Comparison of ENCODE assay signal across 8 cellular contexts in genomic region chr14:77033622-77034521, GRCh38. TPM values are rescaled to one million over a fixed set of nuclear protein-coding genes. Genes with fewer than 3 reads are reported as not detected.
DNase-seq lines count a peak whose midpoint lies in the region; ATAC-seq and TF ChIP-seq lines count a peak whose summit lies in the region.

No MANE protein-coding gene starts in this region.

- in situ Hi-C loops in GM13977 (cut with MboI; ENCODE audit: low pct_unique_long_range_greater_than_20kb, low sequenced_read_pairs, unreplicated experiment), result no loop called here
- in situ Hi-C loops in astrocyte of the spinal cord (cut with HindIII; ENCODE audit: low sequenced_read_pairs), result no loop called here

- peak; percentile 73 for ATAC-seq in HG02642 (IDR thresholded peaks at IDR 0.05; ENCODE audit: poor library complexity, unreplicated experiment)

- TF ChIP-seq CTCF in GM13977 (IDR thresholded peaks at IDR 0.05; ENCODE audit: extremely low read depth, insufficient read depth, missing control alignments) (no peak), astrocyte of the spinal cord (IDR thresholded peaks at IDR 0.05; ENCODE audit: low read depth, low read length) (no peak)

- DNase-seq in GM13977 (ENCODE audit: low spot score) (peak; percentile 90), NCI-H1105 (lab: John Stamatoyannopoulos, UW) (peak; percentile 77), T-helper 22 cell (ENCODE audit: low read depth) (peak; percentile 84), astrocyte of the spinal cord (ENCODE audit: low read depth, low spot score) (peak; percentile 88), SKM-1 treated with dmso at 0.1 percent for 144 hours (lab: John Stamatoyannopoulos, UW; ENCODE audit: unreplicated experiment) (no peak)

- peak overlapping the region; percentile 94 for H3K9ac ChIP-seq in skeletal muscle satellite cell (ENCODE audit: low read depth, low read length)

- H3K36me3 ChIP-seq in skeletal muscle satellite cell (ENCODE audit: insufficient read depth, low read length), result no peaks in the 10 kb centered on the region

- H3K27me3 ChIP-seq in skeletal muscle satellite cell (ENCODE audit: control insufficient read depth, insufficient read depth, low read length), result no peaks in the 10 kb centered on the region

- peaks cover 65% of the 10 kb centered on the region for H3K4me1 ChIP-seq in skeletal muscle satellite cell (ENCODE audit: control insufficient read depth, insufficient read depth, low read length)

- H3K4me2 ChIP-seq in skeletal muscle satellite cell (ENCODE audit: low read length), result peak overlapping the region; percentile 90

- peak overlapping the region; percentile 46 for H3K4me3 ChIP-seq in astrocyte of the spinal cord (ENCODE audit: low read depth, low read length)
- peak overlapping the region; percentile 30 for H3K4me3 ChIP-seq in iPS-11a (ENCODE audit: low read depth, low read length)
- H3K4me3 ChIP-seq in skeletal muscle satellite cell (ENCODE audit: low read length), result peak overlapping the region; percentile 69

- H3K9me3 ChIP-seq in skeletal muscle satellite cell (replicated peaks; ENCODE audit: low read length), result no peaks in the 10 kb centered on the region

RNA-seq across cellular contexts. Expression of gene IRF2BPL, which starts 5.4 kb away (rescaled TPM):
- 11.4 and 15.5 TPM in 2 replicates for total RNA-seq in skeletal muscle satellite cell (2012; rRNA removed)
